8 cellular contexts compared by ENCODE assay signal in the genomic region with DNA sequence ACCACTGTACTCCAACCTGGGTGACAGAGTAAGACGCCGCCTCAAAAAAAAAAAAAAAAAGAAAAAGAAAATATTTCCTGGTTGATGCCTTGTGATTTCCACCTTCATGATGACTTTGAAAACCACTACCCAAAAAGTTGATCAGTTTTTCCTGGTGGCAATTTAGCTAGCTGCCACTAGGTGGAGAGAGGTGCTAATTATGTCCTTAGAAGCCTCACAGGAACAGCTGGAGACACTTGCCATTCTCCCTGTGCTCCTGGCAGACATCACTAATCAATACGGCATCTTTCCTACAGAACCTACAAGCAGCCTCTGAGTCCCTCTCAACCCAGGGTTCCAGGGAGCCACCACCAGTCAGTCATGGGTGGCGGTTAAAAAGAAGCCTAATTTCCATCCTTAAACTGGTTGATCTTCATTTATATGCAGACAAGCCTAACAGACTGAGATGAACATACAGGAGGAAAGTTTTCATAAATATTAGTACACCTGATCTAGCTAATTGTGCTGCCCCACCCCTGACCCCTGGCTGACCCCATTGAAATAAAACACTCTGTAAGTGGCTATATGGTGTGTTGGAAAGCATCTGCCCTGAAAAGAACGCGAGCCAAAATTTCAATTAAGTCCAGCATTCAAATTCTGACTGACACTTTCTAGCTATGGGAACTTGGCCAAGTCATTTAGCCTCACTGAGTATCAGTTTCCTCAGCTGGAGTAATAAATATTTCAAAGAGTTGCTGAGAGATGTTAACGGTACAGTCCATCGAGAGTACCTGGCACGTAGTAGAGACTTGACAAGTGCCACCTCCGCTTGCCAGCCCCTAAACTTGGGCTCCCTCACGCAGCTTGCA. TPM values are rescaled to one million over a fixed set of nuclear protein-coding genes. Genes with fewer than 3 reads are reported as not detected.
A peak's percentile ranks its signal among the peaks of the same experiment; 100 is the strongest.
DNase-seq lines count a peak whose midpoint lies in the region; ATAC-seq and TF ChIP-seq lines count a peak whose summit lies in the region.

No MANE protein-coding gene starts in this region.

- ATAC-seq in body of pancreas = no peak

- TF ChIP-seq CTCF in body of pancreas (IDR thresholded peaks at IDR 0.05) = peak; percentile 50 to 78 (median 65)

- H3K36me3 ChIP-seq in body of pancreas (replicated peaks in 1 of 2; ENCODE audit: insufficient read depth in 1 of 2, low read depth in 2 of 2) = no peaks in the 10 kb centered on the region

- no peak overlapping the region for H3K4me3 ChIP-seq in body of pancreas

- 71 to 74% methylated on average over 11 of the region's 11 CpGs for WGBS in body of pancreas, 2 donors

- H3K27me3 ChIP-seq in body of pancreas = no peaks in the 10 kb centered on the region

- intact Hi-C loops in body of pancreas (cut with DNase I) (no loop called here), posterior vena cava (cut with DNase I) (no loop called here)

- H3K27ac ChIP-seq in body of pancreas = no peak overlapping the region

- DNase-seq in NOMO-1 treated with DMSO at 0.1 percent for 48 hours (lab: John Stamatoyannopoulos, UW; ENCODE audit: unreplicated experiment) (peak; percentile 40), NOMO-1 treated with dmso at 0.1 percent for 144 hours (lab: John Stamatoyannopoulos, UW; ENCODE audit: unreplicated experiment) (no peak), LHCN-M2 (ENCODE audit: low read depth) (peak; percentile 58), SHP77 (lab: John Stamatoyannopoulos, UW) (peak; percentile 68 to 69), body of pancreas (peak; percentile 39 to 60 (median 50)), left kidney (ENCODE audit: low read depth, low spot score) (peak; percentile 52), stromal cell of bone marrow (ENCODE audit: low read depth) (peak; percentile 9), posterior vena cava (ENCODE audit: low spot score) (no peak)

- no peaks in the 10 kb centered on the region for H3K4me1 ChIP-seq in body of pancreas

- no peaks in the 10 kb centered on the region for H3K9me3 ChIP-seq in body of pancreas

- TF ChIP-seq POLR2A in body of pancreas (IDR thresholded peaks at IDR 0.05) = no peak

RNA-seq across cellular contexts. Expression of a gene that starts 6.2 kb away (rescaled TPM):
- total RNA-seq in LHCN-M2 (2014; rRNA removed) (1.0 and 8.4 TPM in 2 replicates), body of pancreas (1 to 10 TPM; 4.3 to 7.8 TPM), posterior vena cava (10 to 100 TPM; 10.1 to 17.3 TPM)
- polyA plus RNA-seq in LHCN-M2 (2012) = 0.92 TPM

RNA-seq across cellular contexts. Expression of a gene that starts 37.8 kb away (rescaled TPM):
- 9.8 and 13.8 TPM in 2 replicates for total RNA-seq in LHCN-M2 (2014; rRNA removed)
- 4.0 TPM for polyA plus RNA-seq in LHCN-M2 (2012)
- total RNA-seq in body of pancreas = 10 to 100 TPM in 1 of 2 donors, 1 to 10 TPM in 1; 2.3 to 18.1 TPM
- 10 to 100 TPM; 11.3 to 21.1 TPM for total RNA-seq in posterior vena cava

Comparison
In these comparisons a context has a peak if more than half of its experiments do, and no peak if none do; other contexts are left out.
1. DNase-seq: peak in NOMO-1 treated with DMSO at 0.1 percent for 48 hours (single experiment), LHCN-M2 (single experiment), SHP77 (2 of 2), body of pancreas (4 of 4), left kidney (single experiment) and stromal cell of bone marrow (single experiment); none in NOMO-1 treated with dmso at 0.1 percent for 144 hours (single experiment) and posterior vena cava (single experiment).